Comparison of ENCODE assay signal across 1 cellular context in the genomic region with DNA sequence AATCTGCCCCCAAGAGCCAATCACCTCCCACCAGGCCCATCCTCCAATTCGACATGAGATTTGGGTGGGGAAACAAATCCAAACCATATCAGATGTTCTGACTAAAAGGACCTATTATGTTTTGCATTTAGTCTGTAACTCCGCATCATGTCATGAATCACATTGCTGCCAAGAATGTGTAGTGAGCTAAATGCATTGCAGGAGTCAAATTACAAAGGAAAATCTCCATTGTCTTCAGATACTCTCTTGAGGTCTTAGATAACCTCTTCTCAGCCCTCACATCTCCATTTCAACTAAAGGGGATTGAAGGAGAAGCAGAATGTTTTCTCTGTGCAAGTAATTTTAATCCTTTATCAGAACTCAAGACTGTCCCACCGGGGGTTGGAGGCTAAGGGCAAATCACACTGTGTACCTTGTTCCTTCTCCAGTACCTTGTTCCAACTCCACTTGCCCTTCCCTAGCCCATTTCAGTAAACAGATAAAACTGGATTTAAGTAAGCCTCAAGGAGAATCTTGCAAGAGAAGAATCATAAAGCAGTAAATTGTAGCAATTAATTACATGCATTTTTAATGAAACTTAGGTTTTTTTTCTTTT.
TF ChIP-seq lines count a peak whose summit lies in the region.

No MANE protein-coding gene starts in this region.

TF ChIP-seq in GM23338, 12 proteins besides CTCF, POLR2A, EP300 and RAD21:
- TF ChIP-seq EZH2 (IDR thresholded peaks at IDR 0.05; ENCODE audit: low read depth, unreplicated experiment) = no peak
- TF ChIP-seq JUNB (IDR thresholded peaks at IDR 0.05; ENCODE audit: unreplicated experiment) = no peak
- no peak for TF ChIP-seq EZH2phosphoT487 (IDR thresholded peaks at IDR 0.05; ENCODE audit: unreplicated experiment)
- TF ChIP-seq POLR2AphosphoS5 (IDR thresholded peaks at IDR 0.05; ENCODE audit: low read depth) = no peak
- no peak for TF ChIP-seq ZNF114 (CRISPR knock-in tag; IDR thresholded peaks at IDR 0.05)
- TF ChIP-seq, protein P1, sequence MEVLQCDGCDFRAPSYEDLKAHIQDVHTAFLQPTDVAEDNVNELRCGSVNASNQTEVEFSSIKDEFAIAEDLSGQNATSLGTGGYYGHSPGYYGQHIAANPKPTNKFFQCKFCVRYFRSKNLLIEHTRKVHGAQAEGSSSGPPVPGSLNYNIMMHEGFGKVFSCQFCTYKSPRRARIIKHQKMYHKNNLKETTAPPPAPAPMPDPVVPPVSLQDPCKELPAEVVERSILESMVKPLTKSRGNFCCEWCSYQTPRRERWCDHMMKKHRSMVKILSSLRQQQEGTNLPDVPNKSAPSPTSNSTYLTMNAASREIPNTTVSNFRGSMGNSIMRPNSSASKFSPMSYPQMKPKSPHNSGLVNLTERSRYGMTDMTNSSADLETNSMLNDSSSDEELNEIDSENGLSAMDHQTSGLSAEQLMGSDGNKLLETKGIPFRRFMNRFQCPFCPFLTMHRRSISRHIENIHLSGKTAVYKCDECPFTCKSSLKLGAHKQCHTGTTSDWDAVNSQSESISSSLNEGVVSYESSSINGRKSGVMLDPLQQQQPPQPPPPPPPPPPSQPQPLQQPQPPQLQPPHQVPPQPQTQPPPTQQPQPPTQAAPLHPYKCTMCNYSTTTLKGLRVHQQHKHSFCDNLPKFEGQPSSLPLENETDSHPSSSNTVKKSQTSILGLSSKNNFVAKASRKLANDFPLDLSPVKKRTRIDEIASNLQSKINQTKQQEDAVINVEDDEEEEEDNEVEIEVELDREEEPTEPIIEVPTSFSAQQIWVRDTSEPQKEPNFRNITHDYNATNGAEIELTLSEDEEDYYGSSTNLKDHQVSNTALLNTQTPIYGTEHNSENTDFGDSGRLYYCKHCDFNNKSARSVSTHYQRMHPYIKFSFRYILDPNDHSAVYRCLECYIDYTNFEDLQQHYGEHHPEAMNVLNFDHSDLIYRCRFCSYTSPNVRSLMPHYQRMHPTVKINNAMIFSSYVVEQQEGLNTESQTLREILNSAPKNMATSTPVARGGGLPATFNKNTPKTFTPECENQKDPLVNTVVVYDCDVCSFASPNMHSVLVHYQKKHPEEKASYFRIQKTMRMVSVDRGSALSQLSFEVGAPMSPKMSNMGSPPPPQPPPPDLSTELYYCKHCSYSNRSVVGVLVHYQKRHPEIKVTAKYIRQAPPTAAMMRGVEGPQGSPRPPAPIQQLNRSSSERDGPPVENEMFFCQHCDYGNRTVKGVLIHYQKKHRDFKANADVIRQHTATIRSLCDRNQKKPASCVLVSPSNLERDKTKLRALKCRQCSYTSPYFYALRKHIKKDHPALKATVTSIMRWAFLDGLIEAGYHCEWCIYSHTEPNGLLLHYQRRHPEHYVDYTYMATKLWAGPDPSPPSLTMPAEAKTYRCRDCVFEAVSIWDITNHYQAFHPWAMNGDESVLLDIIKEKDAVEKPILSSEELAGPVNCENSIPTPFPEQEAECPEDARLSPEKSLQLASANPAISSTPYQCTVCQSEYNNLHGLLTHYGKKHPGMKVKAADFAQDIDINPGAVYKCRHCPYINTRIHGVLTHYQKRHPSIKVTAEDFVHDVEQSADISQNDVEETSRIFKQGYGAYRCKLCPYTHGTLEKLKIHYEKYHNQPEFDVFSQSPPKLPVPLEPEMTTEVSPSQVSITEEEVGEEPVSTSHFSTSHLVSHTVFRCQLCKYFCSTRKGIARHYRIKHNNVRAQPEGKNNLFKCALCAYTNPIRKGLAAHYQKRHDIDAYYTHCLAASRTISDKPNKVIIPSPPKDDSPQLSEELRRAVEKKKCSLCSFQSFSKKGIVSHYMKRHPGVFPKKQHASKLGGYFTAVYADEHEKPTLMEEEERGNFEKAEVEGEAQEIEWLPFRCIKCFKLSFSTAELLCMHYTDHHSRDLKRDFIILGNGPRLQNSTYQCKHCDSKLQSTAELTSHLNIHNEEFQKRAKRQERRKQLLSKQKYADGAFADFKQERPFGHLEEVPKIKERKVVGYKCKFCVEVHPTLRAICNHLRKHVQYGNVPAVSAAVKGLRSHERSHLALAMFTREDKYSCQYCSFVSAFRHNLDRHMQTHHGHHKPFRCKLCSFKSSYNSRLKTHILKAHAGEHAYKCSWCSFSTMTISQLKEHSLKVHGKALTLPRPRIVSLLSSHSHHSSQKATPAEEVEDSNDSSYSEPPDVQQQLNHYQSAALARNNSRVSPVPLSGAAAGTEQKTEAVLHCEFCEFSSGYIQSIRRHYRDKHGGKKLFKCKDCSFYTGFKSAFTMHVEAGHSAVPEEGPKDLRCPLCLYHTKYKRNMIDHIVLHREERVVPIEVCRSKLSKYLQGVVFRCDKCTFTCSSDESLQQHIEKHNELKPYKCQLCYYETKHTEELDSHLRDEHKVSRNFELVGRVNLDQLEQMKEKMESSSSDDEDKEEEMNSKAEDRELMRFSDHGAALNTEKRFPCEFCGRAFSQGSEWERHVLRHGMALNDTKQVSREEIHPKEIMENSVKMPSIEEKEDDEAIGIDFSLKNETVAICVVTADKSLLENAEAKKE (CRISPR knock-in tag; IDR thresholded peaks at IDR 0.05) = no peak
- TF ChIP-seq, protein P2, sequence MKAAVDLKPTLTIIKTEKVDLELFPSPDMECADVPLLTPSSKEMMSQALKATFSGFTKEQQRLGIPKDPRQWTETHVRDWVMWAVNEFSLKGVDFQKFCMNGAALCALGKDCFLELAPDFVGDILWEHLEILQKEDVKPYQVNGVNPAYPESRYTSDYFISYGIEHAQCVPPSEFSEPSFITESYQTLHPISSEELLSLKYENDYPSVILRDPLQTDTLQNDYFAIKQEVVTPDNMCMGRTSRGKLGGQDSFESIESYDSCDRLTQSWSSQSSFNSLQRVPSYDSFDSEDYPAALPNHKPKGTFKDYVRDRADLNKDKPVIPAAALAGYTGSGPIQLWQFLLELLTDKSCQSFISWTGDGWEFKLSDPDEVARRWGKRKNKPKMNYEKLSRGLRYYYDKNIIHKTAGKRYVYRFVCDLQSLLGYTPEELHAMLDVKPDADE (IDR thresholded peaks at IDR 0.05) = no peak
- no peak for TF ChIP-seq ZNF331 (CRISPR knock-in tag; IDR thresholded peaks at IDR 0.05; ENCODE audit: low read depth)
- TF ChIP-seq, protein P3, sequence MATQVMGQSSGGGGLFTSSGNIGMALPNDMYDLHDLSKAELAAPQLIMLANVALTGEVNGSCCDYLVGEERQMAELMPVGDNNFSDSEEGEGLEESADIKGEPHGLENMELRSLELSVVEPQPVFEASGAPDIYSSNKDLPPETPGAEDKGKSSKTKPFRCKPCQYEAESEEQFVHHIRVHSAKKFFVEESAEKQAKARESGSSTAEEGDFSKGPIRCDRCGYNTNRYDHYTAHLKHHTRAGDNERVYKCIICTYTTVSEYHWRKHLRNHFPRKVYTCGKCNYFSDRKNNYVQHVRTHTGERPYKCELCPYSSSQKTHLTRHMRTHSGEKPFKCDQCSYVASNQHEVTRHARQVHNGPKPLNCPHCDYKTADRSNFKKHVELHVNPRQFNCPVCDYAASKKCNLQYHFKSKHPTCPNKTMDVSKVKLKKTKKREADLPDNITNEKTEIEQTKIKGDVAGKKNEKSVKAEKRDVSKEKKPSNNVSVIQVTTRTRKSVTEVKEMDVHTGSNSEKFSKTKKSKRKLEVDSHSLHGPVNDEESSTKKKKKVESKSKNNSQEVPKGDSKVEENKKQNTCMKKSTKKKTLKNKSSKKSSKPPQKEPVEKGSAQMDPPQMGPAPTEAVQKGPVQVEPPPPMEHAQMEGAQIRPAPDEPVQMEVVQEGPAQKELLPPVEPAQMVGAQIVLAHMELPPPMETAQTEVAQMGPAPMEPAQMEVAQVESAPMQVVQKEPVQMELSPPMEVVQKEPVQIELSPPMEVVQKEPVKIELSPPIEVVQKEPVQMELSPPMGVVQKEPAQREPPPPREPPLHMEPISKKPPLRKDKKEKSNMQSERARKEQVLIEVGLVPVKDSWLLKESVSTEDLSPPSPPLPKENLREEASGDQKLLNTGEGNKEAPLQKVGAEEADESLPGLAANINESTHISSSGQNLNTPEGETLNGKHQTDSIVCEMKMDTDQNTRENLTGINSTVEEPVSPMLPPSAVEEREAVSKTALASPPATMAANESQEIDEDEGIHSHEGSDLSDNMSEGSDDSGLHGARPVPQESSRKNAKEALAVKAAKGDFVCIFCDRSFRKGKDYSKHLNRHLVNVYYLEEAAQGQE (IDR thresholded peaks at IDR 0.05; ENCODE audit: unreplicated experiment) = no peak
- TF ChIP-seq STAT1 (IDR thresholded peaks at IDR 0.05; ENCODE audit: unreplicated experiment) = no peak
- no peak for TF ChIP-seq CREB1 (CRISPR knock-in tag; IDR thresholded peaks at IDR 0.05; ENCODE audit: low read depth)
- TF ChIP-seq NANOG (IDR thresholded peaks at IDR 0.05; ENCODE audit: borderline replicate concordance) = no peak
